ENCODE assay signal across 1 cellular context in the genomic region with DNA sequence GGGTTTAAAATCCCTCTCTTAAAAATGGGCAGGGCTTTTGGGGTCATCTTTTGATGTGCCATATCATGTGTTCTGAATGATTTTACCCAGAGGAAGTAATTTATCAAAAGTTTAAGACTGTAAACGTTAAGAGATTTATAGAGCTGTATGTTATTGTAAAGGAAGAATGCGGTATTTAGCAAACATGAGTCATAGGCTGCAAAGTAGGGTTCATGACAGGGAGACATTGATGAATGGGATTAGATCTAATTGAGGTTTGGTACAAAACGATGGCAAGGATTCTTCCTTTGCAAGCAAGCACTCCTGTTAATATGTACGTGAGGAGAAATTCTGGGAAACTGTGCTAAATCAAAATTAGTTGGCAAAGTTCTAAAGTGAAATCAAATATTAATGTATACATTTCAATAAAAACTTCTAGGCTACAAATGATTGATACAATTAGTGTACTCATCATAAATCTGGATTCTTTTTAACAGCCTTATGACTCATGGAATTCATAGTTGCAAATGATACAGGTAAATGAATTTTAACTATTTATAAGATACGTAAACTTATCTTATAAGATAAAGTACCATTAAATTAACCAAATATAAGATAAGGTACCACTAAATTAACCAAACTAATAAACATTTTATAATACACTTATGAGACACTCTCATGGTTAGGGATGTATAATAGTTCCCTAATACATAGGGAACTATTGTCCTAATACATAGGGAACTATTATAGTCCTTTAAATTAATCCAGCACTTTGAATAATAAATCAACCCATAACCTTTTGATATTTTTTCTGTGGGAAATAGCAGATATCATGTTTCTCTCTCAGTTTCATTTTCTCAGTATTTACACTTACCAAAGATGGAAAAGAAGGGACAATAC.
TF ChIP-seq lines count a peak whose summit lies in the region.

No MANE protein-coding gene starts in this region.

TF ChIP-seq in IMR-90, 13 proteins besides CTCF, POLR2A, EP300 and RAD21:
- TF ChIP-seq FOS (IDR thresholded peaks at IDR 0.05; ENCODE audit: low read depth, low read length) (peak; percentile 47; the same call in 1 of the 2 replicates), RFX5 (IDR thresholded peaks at IDR 0.05; ENCODE audit: low read depth, low read length) (no peak)
- TF ChIP-seq, protein P1, sequence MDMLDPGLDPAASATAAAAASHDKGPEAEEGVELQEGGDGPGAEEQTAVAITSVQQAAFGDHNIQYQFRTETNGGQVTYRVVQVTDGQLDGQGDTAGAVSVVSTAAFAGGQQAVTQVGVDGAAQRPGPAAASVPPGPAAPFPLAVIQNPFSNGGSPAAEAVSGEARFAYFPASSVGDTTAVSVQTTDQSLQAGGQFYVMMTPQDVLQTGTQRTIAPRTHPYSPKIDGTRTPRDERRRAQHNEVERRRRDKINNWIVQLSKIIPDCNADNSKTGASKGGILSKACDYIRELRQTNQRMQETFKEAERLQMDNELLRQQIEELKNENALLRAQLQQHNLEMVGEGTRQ (IDR thresholded peaks at IDR 0.05; ENCODE audit: low read depth, low read length) = no peak
